12 cellular contexts compared by ENCODE assay signal in genomic region chr1:222641269-222641948, GRCh38.
"Had no signal": no experiment of that assay in that cellular context is flagged by ENCODE, and none has a peak within 500 bp of the region (broad histone marks: within the 10 kb centered on the region; RNA-seq: fewer than 3 reads in every experiment).

No MANE protein-coding gene starts in this region.

- DNase-seq: activated CD4-positive, alpha-beta T cell treated with anti-CD3 and anti-CD28 coated beads for 36 hours; activated naive CD4-positive, alpha-beta T cell treated with anti-CD3 and anti-CD28 coated beads, Interleukin-2, amount 50 U/mL, for 16 hours; amniotic stem cell; endodermal cell; hippocampal formation; lower lobe of right lung; naive B cell; psoas muscle; sigmoid colon; stimulated activated CD4-positive, alpha-beta T cell treated with anti-CD3 and anti-CD28 coated beads, Interleukin-2, amount 100 ng/mL, for 24 hours; stimulated activated naive CD4-positive, alpha-beta T cell treated with Interleukin-2 at 50 U/mL for 16 hours; WERI-Rb-1 had no signal

- H3K27me3 Mint-ChIP-seq: activated CD4-positive, alpha-beta T cell treated with anti-CD3 and anti-CD28 coated beads for 36 hours; naive B cell had no signal

- H3K27ac Mint-ChIP-seq: activated CD4-positive, alpha-beta T cell treated with anti-CD3 and anti-CD28 coated beads for 36 hours; endodermal cell had no signal

- H3K9me3 Mint-ChIP-seq: endodermal cell, naive B cell had no signal

- H3K27ac ChIP-seq: lower lobe of right lung, psoas muscle, sigmoid colon, WERI-Rb-1 had no signal

- H3K9me3 ChIP-seq: lower lobe of right lung, psoas muscle, sigmoid colon had no signal

- H3K4me3 Mint-ChIP-seq: endodermal cell had no signal

- H3K27me3 ChIP-seq: sigmoid colon had no signal

- H3K36me3 ChIP-seq: WERI-Rb-1 had no signal

- H3K4me3 ChIP-seq: lower lobe of right lung, psoas muscle, sigmoid colon had no signal
